ENCODE assay signal across 16 cellular contexts in genomic region chr13:33411312-33411711, GRCh38.
A peak's percentile ranks its signal among the peaks of the same experiment; 100 is the strongest.
DNase-seq lines count a peak whose midpoint lies in the region; ATAC-seq, FAIRE-seq and TF ChIP-seq lines count a peak whose summit lies in the region.
"Had no signal": no experiment of that assay in that cellular context is flagged by ENCODE, and none has a peak within 500 bp of the region (broad histone marks: within the 10 kb centered on the region; RNA-seq: fewer than 3 reads in every experiment).

No MANE protein-coding gene starts in this region.

- H3K9me3 ChIP-seq in lower lobe of right lung, result no peaks in the 10 kb centered on the region
- H3K9me3 ChIP-seq in smooth muscle cell (replicated peaks; ENCODE audit: low read depth), result no peaks in the 10 kb centered on the region
- H3K9me3 ChIP-seq in body of pancreas, result no peaks in the 10 kb centered on the region
- H3K9me3 ChIP-seq: BLaER1 had no signal

- DNase-seq in H7, result peak; percentile 32
- peak; percentile 9 for DNase-seq in endothelial cell (ENCODE audit: low spot score)
- no peak for DNase-seq in lower lobe of right lung
- DNase-seq in smooth muscle cell (lab: John Stamatoyannopoulos, UW; ENCODE audit: unreplicated experiment), result no peak
- no peak for DNase-seq in GM12892 (ENCODE audit: insufficient read length)
- no peak for DNase-seq in NCI-H2029 (lab: John Stamatoyannopoulos, UW)
- no peak for DNase-seq in body of pancreas
- DNase-seq: 8988T; CD4-positive, alpha-beta memory T cell; DMS153; DMS79; GDM1; H9 had no signal

- WGBS in smooth muscle cell (ENCODE audit: low lambda C conversion rate), result 84% methylated on average over 1 of the region's 1 CpG
- WGBS in body of pancreas, 2 donors, result 75 to 86% methylated on average over 1 of the region's 1 CpG

- no peak overlapping the region for H3K4me3 Mint-ChIP-seq in endothelial cell (ENCODE audit: unreplicated experiment)
- H3K4me3 Mint-ChIP-seq: CD14-positive monocyte; CD4-positive, alpha-beta memory T cell; H9 had no signal

- H3K4me2 ChIP-seq in smooth muscle cell, result no peak overlapping the region
- H3K4me2 ChIP-seq: BLaER1 had no signal

- no peak overlapping the region for H3K9ac ChIP-seq in smooth muscle cell (ENCODE audit: low read depth)
- H3K9ac ChIP-seq: BLaER1 had no signal

- TF ChIP-seq CTCF in endothelial cell (IDR thresholded peaks at IDR 0.05; ENCODE audit: unreplicated experiment), result no peak
- TF ChIP-seq CTCF in lower lobe of right lung (IDR thresholded peaks at IDR 0.05), result no peak
- no peak for TF ChIP-seq CTCF in smooth muscle cell (IDR thresholded peaks at IDR 0.05; ENCODE audit: borderline replicate concordance, insufficient read depth, poor library complexity, severe bottlenecking)
- no peak for TF ChIP-seq CTCF in body of pancreas (IDR thresholded peaks at IDR 0.05)

- no peaks in the 10 kb centered on the region for H3K9me3 Mint-ChIP-seq in endothelial cell (ENCODE audit: unreplicated experiment)
- H3K9me3 Mint-ChIP-seq: H9 had no signal

- TF ChIP-seq POLR2A in GM12892 (IDR thresholded peaks at IDR 0.05; ENCODE audit: low read depth, low read length) (no peak), body of pancreas (IDR thresholded peaks at IDR 0.05) (no peak)

- intact Hi-C loops in lower lobe of right lung (cut with DNase I), result no loop called here
- intact Hi-C loops in body of pancreas (cut with DNase I), result no loop called here

- no peaks in the 10 kb centered on the region for H4K20me1 ChIP-seq in smooth muscle cell (ENCODE audit: low read depth)
- H4K20me1 ChIP-seq: BLaER1 had no signal

- H3K79me2 ChIP-seq in smooth muscle cell (ENCODE audit: low read depth), result no peaks in the 10 kb centered on the region

- H3K27ac ChIP-seq in lower lobe of right lung, result peak overlapping the region; percentile 6
- H3K27ac ChIP-seq in smooth muscle cell (ENCODE audit: low read depth), result no peak overlapping the region
- no peak overlapping the region for H3K27ac ChIP-seq in body of pancreas
- H3K27ac ChIP-seq: BLaER1 had no signal

- H3K27ac Mint-ChIP-seq in endothelial cell (ENCODE audit: unreplicated experiment), result peak overlapping the region; percentile 99
- H3K27ac Mint-ChIP-seq: CD4-positive, alpha-beta memory T cell had no signal

- no peaks in the 10 kb centered on the region for H3K27me3 Mint-ChIP-seq in endothelial cell (ENCODE audit: unreplicated experiment)

- H3F3A ChIP-seq in smooth muscle cell (ENCODE audit: low read depth), result no peaks in the 10 kb centered on the region

- no peak overlapping the region for H3K4me3 ChIP-seq in H7 (ENCODE audit: insufficient read depth, low read depth, low read length)
- H3K4me3 ChIP-seq in lower lobe of right lung, result no peak overlapping the region
- no peak overlapping the region for H3K4me3 ChIP-seq in smooth muscle cell
- no peak overlapping the region for H3K4me3 ChIP-seq in body of pancreas
- H3K4me3 ChIP-seq: BLaER1 had no signal

- ATAC-seq in lower lobe of right lung (no peak), HG03342 (IDR thresholded peaks at IDR 0.05; ENCODE audit: unreplicated experiment) (no peak), body of pancreas (no peak)

- H3K27me3 ChIP-seq in H7 (ENCODE audit: control insufficient read depth, insufficient read depth, low read length) (no peaks in the 10 kb centered on the region), lower lobe of right lung (ENCODE audit: low read depth) (no peaks in the 10 kb centered on the region), smooth muscle cell (ENCODE audit: low read depth) (no peaks in the 10 kb centered on the region), body of pancreas (no peaks in the 10 kb centered on the region)
- H3K27me3 ChIP-seq: BLaER1 had no signal

- no peak for FAIRE-seq in GM12892 (lab: Jason Lieb, UNC)

- H3K4me1 ChIP-seq in lower lobe of right lung, result peaks cover 14% of the 10 kb centered on the region
- peaks cover 10% of the 10 kb centered on the region for H3K4me1 ChIP-seq in smooth muscle cell (ENCODE audit: low read depth)
- H3K4me1 ChIP-seq in body of pancreas, result no peaks in the 10 kb centered on the region
- H3K4me1 ChIP-seq: BLaER1 had no signal

- H3K36me3 Mint-ChIP-seq in endothelial cell (ENCODE audit: low read depth, unreplicated experiment), result no peaks in the 10 kb centered on the region
- H3K36me3 Mint-ChIP-seq: CD14-positive monocyte; CD4-positive, alpha-beta memory T cell had no signal

- peaks cover 38% of the 10 kb centered on the region for H3K4me1 Mint-ChIP-seq in endothelial cell (ENCODE audit: unreplicated experiment)
- H3K4me1 Mint-ChIP-seq: CD4-positive, alpha-beta memory T cell had no signal

- H2AFZ ChIP-seq in smooth muscle cell (ENCODE audit: low read depth), result peak overlapping the region; percentile 24

- H3K36me3 ChIP-seq in H7 (replicated peaks; ENCODE audit: control insufficient read depth, insufficient read depth, low read length), result no peaks in the 10 kb centered on the region
- no peaks in the 10 kb centered on the region for H3K36me3 ChIP-seq in lower lobe of right lung
- no peaks in the 10 kb centered on the region for H3K36me3 ChIP-seq in smooth muscle cell (ENCODE audit: low read depth)
- no peaks in the 10 kb centered on the region for H3K36me3 ChIP-seq in body of pancreas (replicated peaks in 1 of 2; ENCODE audit: insufficient read depth in 1 of 2, low read depth in 2 of 2)
- H3K36me3 ChIP-seq: BLaER1 had no signal

Comparison
In these comparisons a context has a peak if more than half of its experiments do, and no peak if none do; other contexts are left out.
1. DNase-seq: peak in H7 (single experiment) and endothelial cell (single experiment); none in lower lobe of right lung (single experiment), smooth muscle cell (single experiment), GM12892 (single experiment), NCI-H2029 (single experiment) and body of pancreas (0 of 4).